Comparison of ENCODE assay signal across 20 cellular contexts in genomic region chr19:23403581-23404324, GRCh38. TPM values are rescaled to one million over a fixed set of nuclear protein-coding genes. Genes with fewer than 3 reads are reported as not detected.
A peak's percentile ranks its signal among the peaks of the same experiment; 100 is the strongest.
DNase-seq lines count a peak whose midpoint lies in the region; ATAC-seq, FAIRE-seq and TF ChIP-seq lines count a peak whose summit lies in the region.
"Had no signal": no experiment of that assay in that cellular context is flagged by ENCODE, and none has a peak within 500 bp of the region (broad histone marks: within the 10 kb centered on the region; RNA-seq: fewer than 3 reads in every experiment).

No MANE protein-coding gene starts in this region.

- peaks cover 0 to 7% of the 10 kb centered on the region in 2 donors for H3K4me1 Mint-ChIP-seq in stimulated activated naive B cell treated with anti-CD40 and anti-IgM and Interleukin-4, amounts not matched to agents 10 μg/mL and 1 μg/mL and 100 μg/mL, for 72 hours
- H3K4me1 Mint-ChIP-seq: activated CD4-positive, alpha-beta T cell treated with anti-CD3 and anti-CD28 coated beads, Interleukin-2, amount 10 ng/mL, durations not matched to agents 7 days and 5 days; naive thymus-derived CD4-positive, alpha-beta T cell had no signal

- peak in 1 of 2 experiments; percentile 8; a peak in 1 of 4 replicates for TF ChIP-seq RAD21 in H1 (IDR thresholded peaks at IDR 0.05 in 1 of 2, conservative IDR thresholded peaks at IDR 0.05 in 1 of 2; ENCODE audit: low read depth in 2 of 2, low read length in 2 of 2)

- TF ChIP-seq CTCF in H1 (IDR thresholded peaks at IDR 0.05; ENCODE audit: control extremely low read depth in 1 of 3, insufficient read depth in 1 of 3, low read depth in 1 of 3, low read length in 3 of 3) (peak in 2 of 3 experiments; percentile 35 to 38; a peak in 2 of 4 replicates), psoas muscle (IDR thresholded peaks at IDR 0.05) (no peak)

- no peak overlapping the region for H3K14ac ChIP-seq in H1 (ENCODE audit: insufficient read length)

- H3K79me1 ChIP-seq in H1 (ENCODE audit: low read depth, low read length) = peaks cover 6% of the 10 kb centered on the region; the same call in 1 of the 2 replicates

- ATAC-seq in GM21723 (IDR thresholded peaks at IDR 0.05; ENCODE audit: unreplicated experiment) (no peak), psoas muscle (no peak), HG02840 (IDR thresholded peaks at IDR 0.05; ENCODE audit: low FRiP score, unreplicated experiment) (no peak)
- no peak for ATAC-seq in stimulated activated naive B cell treated with anti-CD40 and anti-IgM and Interleukin-4, amounts not matched to agents 10 μg/mL and 1 μg/mL and 100 μg/mL, for 72 hours (replicated peaks)
- ATAC-seq: left lung; naive thymus-derived CD4-positive, alpha-beta T cell had no signal

- CTCF ChIA-PET in H1 (lab: Charles Lee; ENCODE audit: partially characterized antibody) = interaction anchor here (0.8 to 2.3 kb wide), 4 partner anchors 8 to 414 kb away, joined by 3 to 5 read pairs (median 4); partner anchors contain the start of gene ZNF91

- no peak overlapping the region for H3K56ac ChIP-seq in H1 (replicated peaks; ENCODE audit: insufficient read length, low read depth, low read length)

- intact Hi-C loops in psoas muscle (cut with DNase I) = no loop called here

- H3K27ac Mint-ChIP-seq in stimulated activated naive B cell treated with anti-CD40 and anti-IgM and Interleukin-4, amounts not matched to agents 10 μg/mL and 1 μg/mL and 100 μg/mL, for 72 hours = no peak overlapping the region
- H3K27ac Mint-ChIP-seq: activated CD4-positive, alpha-beta T cell treated with anti-CD3 and anti-CD28 coated beads, Interleukin-2, amount 10 ng/mL, durations not matched to agents 7 days and 5 days; naive thymus-derived CD4-positive, alpha-beta T cell had no signal

- no peak overlapping the region for H3K9ac ChIP-seq in H1 (replicated peaks in 1 of 4; ENCODE audit: extremely low read depth in 1 of 4, low read depth in 3 of 4, low read length in 3 of 4)

- no peak for FAIRE-seq in H1 (lab: Jason Lieb, UNC)
- FAIRE-seq: GM12891 had no signal

- H3K36me3 ChIP-seq in H1 (ENCODE audit: control insufficient read depth in 2 of 4, insufficient read depth in 4 of 4, low read length in 3 of 4) (peaks cover 8 to 62% (median 49%) of the 10 kb centered on the region in 4 experiments), psoas muscle (ENCODE audit: insufficient read depth in 1 of 2, low read depth in 1 of 2) (no peaks in the 10 kb centered on the region)
- H3K36me3 ChIP-seq: left lung, thyroid gland had no signal

- H3K27me3 Mint-ChIP-seq in stimulated activated naive B cell treated with anti-CD40 and anti-IgM and Interleukin-4, amounts not matched to agents 10 μg/mL and 1 μg/mL and 100 μg/mL, for 72 hours = no peaks in the 10 kb centered on the region
- H3K27me3 Mint-ChIP-seq: activated CD4-positive, alpha-beta T cell treated with anti-CD3 and anti-CD28 coated beads, Interleukin-2, amount 10 ng/mL, durations not matched to agents 7 days and 5 days; naive thymus-derived CD4-positive, alpha-beta T cell had no signal

- H3K4ac ChIP-seq in H1 (replicated peaks; ENCODE audit: insufficient read length, low read depth, low read length) = no peak overlapping the region

- no peaks in the 10 kb centered on the region for H3K4me1 ChIP-seq in H1 (replicated peaks in 1 of 4; ENCODE audit: control insufficient read depth in 3 of 4, insufficient read depth in 4 of 4, low read length in 3 of 4)
- H3K4me1 ChIP-seq in psoas muscle = no peaks in the 10 kb centered on the region
- H3K4me1 ChIP-seq: left lung, thyroid gland had no signal

- no peak for TF ChIP-seq POLR2A in H1 (IDR thresholded peaks at IDR 0.05; ENCODE audit: control extremely low read depth in 1 of 2, low read depth in 2 of 2, low read length in 2 of 2)

- 89% methylated on average over 4 of the region's 4 CpGs; no CpG with 5 or more reads in 1 of the 2 experiments for WGBS in H1 (ENCODE audit: extremely low coverage in 1 of 2, insufficient coverage in 1 of 2, insufficient read length in 1 of 2, insufficient replicate concordance in 2 of 2, low coverage in 1 of 2, low lambda C conversion rate in 2 of 2, missing lambda C conversion rate in 1 of 2), 2 experiments
- 73 to 88% (median 79%) methylated on average over 4 of the region's 4 CpGs for WGBS in psoas muscle, 3 donors

- no peak overlapping the region for H2BK12ac ChIP-seq in H1 (ENCODE audit: low read depth, low read length)

- H3K27me3 ChIP-seq in H1 (replicated peaks in 1 of 4; ENCODE audit: control insufficient read depth in 3 of 4, extremely low read depth in 1 of 4, insufficient read depth in 3 of 4, low read length in 3 of 4) (no peaks in the 10 kb centered on the region), psoas muscle (ENCODE audit: insufficient read depth in 3 of 3, low read length in 2 of 3) (no peaks in the 10 kb centered on the region)
- H3K27me3 ChIP-seq: left lung, thyroid gland had no signal

- no peak overlapping the region for H2BK5ac ChIP-seq in H1 (ENCODE audit: low read depth, low read length)

- DNase-seq in DMS53 treated with DMSO at 0.1 percent for 48 hours (lab: John Stamatoyannopoulos, UW; ENCODE audit: unreplicated experiment) (peak; percentile 39), NCI-H146 (lab: John Stamatoyannopoulos, UW) (peak; percentile 77), H1 (ENCODE audit: low read depth in 1 of 2, low spot score in 2 of 2) (no peak), mucosa of gallbladder (ENCODE audit: low spot score) (peak; percentile 89), psoas muscle (no peak)
- DNase-seq in stimulated activated naive B cell treated with anti-CD40 and anti-IgM and Interleukin-4, amounts not matched to agents 10 μg/mL and 1 μg/mL and 100 μg/mL, for 72 hours = no peak
- DNase-seq: activated CD4-positive, alpha-beta T cell treated with anti-CD3 and anti-CD28 coated beads, Interleukin-2, amount 10 ng/mL, durations not matched to agents 7 days and 5 days; activated CD8-positive, alpha-beta memory T cell treated with anti-CD3 and anti-CD28 coated beads, Interleukin-2, amount 50 U/mL, for 48 hours; activated gamma-delta T cell treated with Interleukin-2 at 50 U/mL for 16 hours; amniotic stem cell; foreskin fibroblast; GF-D8; left lung; naive thymus-derived CD4-positive, alpha-beta T cell; NCI-H2029 treated with DMSO at 0.1 percent for 48 hours; NCI-H82; thyroid gland had no signal

- no peak overlapping the region for H3K4me3 ChIP-seq in H1 (ENCODE audit: extremely low read depth in 1 of 4, insufficient read depth in 2 of 4, low read depth in 3 of 4, low read length in 4 of 4)
- H3K4me3 ChIP-seq in psoas muscle = no peak overlapping the region
- H3K4me3 ChIP-seq: left lung, thyroid gland had no signal

- H3K4me2 ChIP-seq in H1 (ENCODE audit: insufficient read depth in 1 of 2, low read depth in 2 of 2, low read length in 2 of 2) = no peak overlapping the region

- no peak overlapping the region for H3K18ac ChIP-seq in H1 (ENCODE audit: extremely low read depth, low read length)

- peaks cover 1 to 4% of the 10 kb centered on the region in 2 experiments for H4K20me1 ChIP-seq in H1 (replicated peaks in 1 of 2; ENCODE audit: control insufficient read depth in 1 of 2, insufficient read depth in 2 of 2, low read length in 2 of 2)

- no peak overlapping the region for H4K8ac ChIP-seq in H1 (ENCODE audit: extremely low read depth, insufficient read depth, low read length)

- H3K23ac ChIP-seq in H1 (ENCODE audit: insufficient read length) = no peak overlapping the region

- H4K91ac ChIP-seq in H1 (replicated peaks; ENCODE audit: insufficient read length, low read length) = no peak overlapping the region

- POLR2A ChIA-PET in H1 (lab: Charles Lee; ENCODE audit: partially characterized antibody) = interaction anchor here (0.7 to 1.7 kb wide), 4 partner anchors 8 to 630 kb away, joined by 3 to 6 read pairs (median 4); partner anchors contain the start of gene ZNF91

- H3K27ac ChIP-seq in H1 (ENCODE audit: low read depth, low read length) (no peak overlapping the region), psoas muscle (no peak overlapping the region)
- H3K27ac ChIP-seq: left lung, thyroid gland had no signal

- no peaks in the 10 kb centered on the region for H3K9me3 Mint-ChIP-seq in stimulated activated naive B cell treated with anti-CD40 and anti-IgM and Interleukin-4, amounts not matched to agents 10 μg/mL and 1 μg/mL and 100 μg/mL, for 72 hours

- H2BK120ac ChIP-seq in H1 (replicated peaks; ENCODE audit: low read depth, low read length) = no peak overlapping the region

- no peaks in the 10 kb centered on the region for H3K23me2 ChIP-seq in H1 (ENCODE audit: low read depth, low read length)

- no peak overlapping the region for H3K4me3 Mint-ChIP-seq in stimulated activated naive B cell treated with anti-CD40 and anti-IgM and Interleukin-4, amounts not matched to agents 10 μg/mL and 1 μg/mL and 100 μg/mL, for 72 hours
- H3K4me3 Mint-ChIP-seq: activated CD4-positive, alpha-beta T cell treated with anti-CD3 and anti-CD28 coated beads, Interleukin-2, amount 10 ng/mL, durations not matched to agents 7 days and 5 days; naive thymus-derived CD4-positive, alpha-beta T cell had no signal

- peaks cover 0 to 34% of the 10 kb centered on the region in 2 experiments; a peak in 3 of 4 replicates for H3K79me2 ChIP-seq in H1 (ENCODE audit: control insufficient read depth in 1 of 2, insufficient read depth in 2 of 2, low read length in 2 of 2)

- H2BK15ac ChIP-seq in H1 (ENCODE audit: low read length) = no peak overlapping the region

- H3K36me3 Mint-ChIP-seq in stimulated activated naive B cell treated with anti-CD40 and anti-IgM and Interleukin-4, amounts not matched to agents 10 μg/mL and 1 μg/mL and 100 μg/mL, for 72 hours = no peaks in the 10 kb centered on the region

- H2AFZ ChIP-seq in H1 (ENCODE audit: low read length) = no peak overlapping the region

- no peak for TF ChIP-seq EP300 in H1 (IDR thresholded peaks at IDR 0.05; ENCODE audit: borderline replicate concordance in 1 of 2, low read depth in 2 of 2, low read length in 2 of 2)

- no peaks in the 10 kb centered on the region for H3K9me3 ChIP-seq in H1 (ENCODE audit: insufficient read depth in 2 of 2, low read depth in 1 of 2, low read length in 1 of 2)
- no peaks in the 10 kb centered on the region for H3K9me3 ChIP-seq in psoas muscle
- H3K9me3 ChIP-seq: thyroid gland had no signal

- H2AK5ac ChIP-seq in H1 (ENCODE audit: low read depth, low read length) = no peak overlapping the region

- H2BK20ac ChIP-seq in H1 (ENCODE audit: low read length) = no peak overlapping the region

- no peak overlapping the region for H4K5ac ChIP-seq in H1 (ENCODE audit: insufficient read length, low read depth, low read length)

RNA-seq across cellular contexts. Expression of gene ZNF91, which starts 8.5 kb away (rescaled TPM):
- 35.1 and 36.7 TPM in 2 replicates for total RNA-seq in H1 (2021; fragmentation: NEBNext Ultra II Directional; extraction: Animal tissue kit (Norgen Biotek cat#: 25700))
- polyA plus RNA-seq in H1 (2011; rRNA removed) (16.5 and 21.0 TPM in 2 replicates), psoas muscle (10 to 100 TPM in 1 of 3 donors, 1 to 10 TPM in 2; 5.3 to 14.9 (median 8.0) TPM)
- 16.4 TPM for polyA plus RNA-seq in H1 (2011; cell fraction: cytosol; rRNA removed)
- 50.6 TPM for polyA plus RNA-seq in H1 (2011; cell fraction: nucleus; rRNA removed)
- 11.9 to 16.2 TPM (median 13.8 TPM) in 4 replicates for polyA plus RNA-seq in H1 (2012, experiment 1 of 2)
- polyA plus RNA-seq in H1 (2012, experiment 2 of 2) = 0.84 TPM
- 23.4 TPM for polyA plus RNA-seq in H1 (2013, experiment 1 of 2)
- 21.3 TPM for polyA plus RNA-seq in H1 (2013, experiment 2 of 2)
- 55.7 and 65.0 TPM in 2 replicates for polyA minus RNA-seq in H1 (2011; rRNA and poly(A)+ RNA removed)
- polyA minus RNA-seq in H1 (2011; cell fraction: cytosol; rRNA and poly(A)+ RNA removed) = 31.0 TPM
- 137 TPM for polyA minus RNA-seq in H1 (2011; cell fraction: nucleus; rRNA and poly(A)+ RNA removed)
- total RNA-seq in mucosa of gallbladder (43.9 TPM), psoas muscle (100 to 1,000 TPM in 2 of 4 donors, 10 to 100 TPM in 2; 75.9 to 161 (median 101) TPM)

Comparison
In these comparisons a context has a peak if more than half of its experiments do, and no peak if none do; other contexts are left out.
1. DNase-seq: peak in DMS53 treated with DMSO at 0.1 percent for 48 hours (single experiment), NCI-H146 (single experiment) and mucosa of gallbladder (single experiment); none in H1 (0 of 2), stimulated activated naive B cell treated with anti-CD40 and anti-IgM and Interleukin-4, amounts not matched to agents 10 μg/mL and 1 μg/mL and 100 μg/mL, for 72 hours (single experiment) and psoas muscle (0 of 2).